8 cellular contexts compared by ENCODE assay signal in genomic region chr2:60707750-60708371, GRCh38. TPM values are rescaled to one million over a fixed set of nuclear protein-coding genes. Genes with fewer than 3 reads are reported as not detected.
A peak's percentile ranks its signal among the peaks of the same experiment; 100 is the strongest.
DNase-seq lines count a peak whose midpoint lies in the region; ATAC-seq and TF ChIP-seq lines count a peak whose summit lies in the region.

No MANE protein-coding gene starts in this region.

- no peaks in the 10 kb centered on the region for H3K27me3 ChIP-seq in PC-9 (ENCODE audit: insufficient read depth, low read depth)
- no peaks in the 10 kb centered on the region for H3K27me3 ChIP-seq in dorsolateral prefrontal cortex

- H3K4me3 ChIP-seq in PC-9 (no peak overlapping the region), dorsolateral prefrontal cortex (no peak overlapping the region), mucosa of descending colon (no peak overlapping the region)

- intact Hi-C loops in PC-9 (cut with micrococcal nuclease; ENCODE audit: unreplicated experiment) (loop anchor here (1.0 to 10.0 kb wide), 2 partner anchors 291 to 1197 kb away; partner anchors contain the start of gene COMMD1), dorsolateral prefrontal cortex (cut with DNase I) (loop anchor here (2.0 to 5.0 kb wide), 2 partner anchors 289 to 291 kb away; no protein-coding TSS in a partner anchor), mucosa of descending colon (cut with DNase I, micrococcal nuclease) (loop anchor here (5.0 kb wide), 1 partner anchor 289 kb away; no protein-coding TSS in a partner anchor)

- CTCF ChIA-PET in PC-9 (lab: Charles Lee) = interaction anchor here (0.5 to 0.8 kb wide), 3 partner anchors 11 to 390 kb away, joined by 3 to 6 read pairs (median 3); no protein-coding TSS in a partner anchor

- H3K36me3 ChIP-seq in PC-9 (ENCODE audit: low read depth) (no peaks in the 10 kb centered on the region), mucosa of descending colon (ENCODE audit: low read depth) (no peaks in the 10 kb centered on the region)

- ATAC-seq in HG03432 (IDR thresholded peaks at IDR 0.05; ENCODE audit: unreplicated experiment) = peak; percentile 60
- ATAC-seq in mucosa of descending colon = peak; percentile 63
- no peak for ATAC-seq in GM19035 (IDR thresholded peaks at IDR 0.05; ENCODE audit: unreplicated experiment)
- ATAC-seq in GM18909 (IDR thresholded peaks at IDR 0.05; ENCODE audit: poor library complexity, unreplicated experiment) = no peak

- H4K20me1 ChIP-seq in PC-9 (ENCODE audit: insufficient read depth) = no peaks in the 10 kb centered on the region

- H3K4me2 ChIP-seq in PC-9 = peak overlapping the region; percentile 20; the same call in 1 of the 2 replicates

- no peaks in the 10 kb centered on the region for H3F3A ChIP-seq in PC-9 (ENCODE audit: insufficient read depth, low read depth)

- POLR2A ChIA-PET in PC-9 (lab: Charles Lee; ENCODE audit: unreplicated experiment) = interaction anchor here (0.6 kb wide), 1 partner anchor 49 kb away, joined by 4 read pairs; no protein-coding TSS in a partner anchor

- no peaks in the 10 kb centered on the region for H3K9me2 ChIP-seq in PC-9 (ENCODE audit: insufficient read depth)

- TF ChIP-seq CTCF in PC-9 (conservative IDR thresholded peaks at IDR 0.05) = peak; percentile 94
- TF ChIP-seq CTCF in dorsolateral prefrontal cortex (IDR thresholded peaks at IDR 0.05 in 54 of 56, conservative IDR thresholded peaks at IDR 0.05 in 2 of 56; ENCODE audit: low read depth in 1 of 56, partially characterized antibody in 56 of 56) = peak; percentile 60 to 92 (median 80)
- TF ChIP-seq CTCF in mucosa of descending colon (IDR thresholded peaks at IDR 0.05) = peak; percentile 41

- BruUV-seq in PC-9 (replicated peaks; lab: Mats Ljungman, UMichigan) = no TSS peak

- H3K27ac ChIP-seq in PC-9 = no peak overlapping the region
- no peak overlapping the region for H3K27ac ChIP-seq in dorsolateral prefrontal cortex

- H3K4me1 ChIP-seq in PC-9 (replicated peaks; ENCODE audit: insufficient read depth) (no peaks in the 10 kb centered on the region), mucosa of descending colon (ENCODE audit: low read depth) (no peaks in the 10 kb centered on the region)

- H2AFZ ChIP-seq in PC-9 = no peak overlapping the region; the same call in 1 of the 2 replicates

- no peaks in the 10 kb centered on the region for H3K79me2 ChIP-seq in PC-9 (ENCODE audit: low read depth)

- peak; percentile 15 for DNase-seq in Daoy (ENCODE audit: low read depth)
- DNase-seq in PC-9 = peak in 1 of 2 experiments; percentile 53
- no peak for DNase-seq in dorsolateral prefrontal cortex
- no peak for DNase-seq in mucosa of descending colon
- no peak for DNase-seq in activated CD4-positive, CD25-positive, alpha-beta regulatory T cell (lab: John Stamatoyannopoulos, UW)

- no peaks in the 10 kb centered on the region for H3K9me3 ChIP-seq in PC-9 (ENCODE audit: insufficient read depth, low read depth)
- H3K9me3 ChIP-seq in mucosa of descending colon = no peaks in the 10 kb centered on the region

RNA-seq across cellular contexts. Expression of gene PAPOLG, which starts 48.2 kb away (rescaled TPM):
- 13.4 and 13.8 TPM in 2 replicates for total RNA-seq in Daoy (2014; rRNA removed; shearing (Covaris generic))
- total RNA-seq in PC-9 (2021) (13.5 and 13.7 TPM in 2 replicates), dorsolateral prefrontal cortex (10 to 100 TPM; 13.2 to 32.0 (median 23.3) TPM), mucosa of descending colon (10 to 100 TPM in 2 of 3 donors, 1 to 10 TPM in 1; 9.1 to 14.5 (median 10.1) TPM)

Comparison
In these comparisons a context has a peak if more than half of its experiments do, and no peak if none do; other contexts are left out.
1. ATAC-seq: peak in HG03432 (single experiment) and mucosa of descending colon (single experiment); none in GM19035 (single experiment) and GM18909 (single experiment).
2. CTCF ChIP-seq: peak in every context shown above with its lines; median percentile 94 in PC-9; 80 in dorsolateral prefrontal cortex; 41 in mucosa of descending colon.